Comparison of ENCODE assay signal across 28 cellular contexts in genomic region chr6:85357651-85358050, GRCh38.
"Had no signal": no experiment of that assay in that cellular context is flagged by ENCODE, and none has a peak within 500 bp of the region (broad histone marks: within the 10 kb centered on the region; RNA-seq: fewer than 3 reads in every experiment).

No MANE protein-coding gene starts in this region.

- H3K4me1 Mint-ChIP-seq: central memory CD8-positive, alpha-beta T cell had no signal

- H3K9me3 Mint-ChIP-seq: activated CD8-positive, alpha-beta T cell treated with anti-CD3 and anti-CD28 coated beads for 36 hours; activated naive CD4-positive, alpha-beta T cell treated with anti-CD3 and anti-CD28 coated beads, Interleukin-2, amount 50 U/mL, for 24 hours; activated naive CD8-positive, alpha-beta T cell treated with anti-CD3 and anti-CD28 coated beads, Interleukin-2, amount 10 ng/mL, durations not matched to agents 7 days and 5 days; activated T-cell treated with anti-CD3 and anti-CD28 coated beads, Interleukin-2, amount 50 U/mL, for 72 hours; activated T-helper 17 cell treated with anti-CD3 and anti-CD28 coated beads, Interleukin-2, amount 50 U/mL, for 72 hours; central memory CD8-positive, alpha-beta T cell had no signal

- H3K27me3 ChIP-seq: ascending aorta, cardiac muscle cell, MG63, Peyer's patch had no signal

- H3K27ac ChIP-seq: ascending aorta, cardiac muscle cell, Peyer's patch had no signal

- DNase-seq: activated CD4-positive, alpha-beta T cell treated with anti-CD3 and anti-CD28 coated beads, Interleukin-2, amount 10 ng/mL, durations not matched to agents 24 days and 14 days; activated CD4-positive, alpha-beta T cell treated with anti-CD3 and anti-CD28 coated beads, Interleukin-2, amount 50 U/mL, for 4 hours; activated CD8-positive, alpha-beta T cell treated with anti-CD3 and anti-CD28 coated beads for 36 hours; activated effector memory CD4-positive, alpha-beta T cell treated with anti-CD3 and anti-CD28 coated beads, Interleukin-2, amount 50 U/mL, for 16 hours; activated naive CD4-positive, alpha-beta T cell treated with Interleukin-2 at 50 U/mL for 16 hours; activated naive CD8-positive, alpha-beta T cell treated with anti-CD3 and anti-CD28 coated beads, Interleukin-2, amount 10 ng/mL, durations not matched to agents 7 days and 5 days; activated T-cell treated with anti-CD3 and anti-CD28 coated beads, Interleukin-2, amount 50 U/mL, for 1 hour; activated T-cell treated with anti-CD3 and anti-CD28 coated beads, Interleukin-2, amount 50 U/mL, for 72 hours; amygdala; MG63; NCI-H1048; NCI-H1105 treated with DMSO at 0.1 percent for 48 hours; NCI-H1436; NCI-H1694; NCI-H1930; NCI-H2081 treated with DMSO at 0.1 percent for 48 hours; NCI-H345; NCI-H524 treated with DMSO at 0.1 percent for 48 hours; Peyer's patch; RPMI8226; SIG-M5; T1000 had no signal

- H3K4me3 ChIP-seq: ascending aorta, cardiac muscle cell, MG63, Peyer's patch had no signal

- H3K36me3 Mint-ChIP-seq: activated naive CD4-positive, alpha-beta T cell treated with anti-CD3 and anti-CD28 coated beads, Interleukin-2, amount 50 U/mL, for 24 hours; activated naive CD8-positive, alpha-beta T cell treated with anti-CD3 and anti-CD28 coated beads, Interleukin-2, amount 10 ng/mL, durations not matched to agents 7 days and 5 days had no signal

- ATAC-seq: activated CD8-positive, alpha-beta T cell treated with anti-CD3 and anti-CD28 coated beads for 36 hours; activated T-cell treated with anti-CD3 and anti-CD28 coated beads, Interleukin-2, amount 50 U/mL, for 72 hours; activated T-helper 17 cell treated with anti-CD3 and anti-CD28 coated beads, Interleukin-2, amount 50 U/mL, for 72 hours; Right ventricle myocardium inferior had no signal

- H3K27ac Mint-ChIP-seq: activated CD4-positive, alpha-beta T cell treated with anti-CD3 and anti-CD28 coated beads, Interleukin-2, amount 10 ng/mL, durations not matched to agents 24 days and 14 days; activated CD8-positive, alpha-beta T cell treated with anti-CD3 and anti-CD28 coated beads for 36 hours; activated naive CD4-positive, alpha-beta T cell treated with anti-CD3 and anti-CD28 coated beads, Interleukin-2, amount 50 U/mL, for 24 hours; activated naive CD8-positive, alpha-beta T cell treated with anti-CD3 and anti-CD28 coated beads, Interleukin-2, amount 10 ng/mL, durations not matched to agents 7 days and 5 days; activated T-cell treated with anti-CD3 and anti-CD28 coated beads, Interleukin-2, amount 50 U/mL, for 72 hours; activated T-helper 17 cell treated with anti-CD3 and anti-CD28 coated beads, Interleukin-2, amount 50 U/mL, for 72 hours had no signal

- H3K9me3 ChIP-seq: ascending aorta, MG63, Peyer's patch had no signal

- H3K4me3 Mint-ChIP-seq: activated CD4-positive, alpha-beta T cell treated with anti-CD3 and anti-CD28 coated beads, Interleukin-2, amount 10 ng/mL, durations not matched to agents 24 days and 14 days; activated CD8-positive, alpha-beta T cell treated with anti-CD3 and anti-CD28 coated beads for 36 hours; activated naive CD4-positive, alpha-beta T cell treated with anti-CD3 and anti-CD28 coated beads, Interleukin-2, amount 50 U/mL, for 24 hours; activated naive CD8-positive, alpha-beta T cell treated with anti-CD3 and anti-CD28 coated beads, Interleukin-2, amount 10 ng/mL, durations not matched to agents 7 days and 5 days; activated T-cell treated with anti-CD3 and anti-CD28 coated beads, Interleukin-2, amount 50 U/mL, for 72 hours; activated T-helper 17 cell treated with anti-CD3 and anti-CD28 coated beads, Interleukin-2, amount 50 U/mL, for 72 hours; central memory CD8-positive, alpha-beta T cell had no signal

- H3K27me3 Mint-ChIP-seq: activated CD8-positive, alpha-beta T cell treated with anti-CD3 and anti-CD28 coated beads for 36 hours; activated naive CD8-positive, alpha-beta T cell treated with anti-CD3 and anti-CD28 coated beads, Interleukin-2, amount 10 ng/mL, durations not matched to agents 7 days and 5 days; central memory CD8-positive, alpha-beta T cell had no signal

- H3K4me1 ChIP-seq: Peyer's patch had no signal

- H3K36me3 ChIP-seq: ascending aorta, cardiac muscle cell, MG63, Peyer's patch had no signal
